14 cellular contexts compared by ENCODE assay signal in the genomic region with DNA sequence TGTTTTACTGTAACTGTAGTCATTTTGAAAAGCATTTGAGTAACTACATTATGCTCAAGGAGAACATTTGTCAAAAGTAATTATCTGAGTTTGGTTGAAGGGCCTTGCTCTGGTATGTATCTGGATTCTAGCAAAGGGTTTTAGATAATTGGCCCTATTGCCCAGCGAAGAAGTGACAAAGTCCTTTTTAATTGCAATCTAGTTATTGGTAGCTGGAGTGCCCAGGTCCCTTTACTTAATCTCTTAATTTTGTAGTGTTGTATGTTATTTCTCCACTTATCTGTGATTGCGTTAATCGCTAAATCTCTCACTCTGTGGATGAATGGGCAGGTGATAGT. TPM values are rescaled to one million over a fixed set of nuclear protein-coding genes. Genes with fewer than 3 reads are reported as not detected.
DNase-seq lines count a peak whose midpoint lies in the region; ATAC-seq, FAIRE-seq and TF ChIP-seq lines count a peak whose summit lies in the region.
"Had no signal": no experiment of that assay in that cellular context is flagged by ENCODE, and none has a peak within 500 bp of the region (broad histone marks: within the 10 kb centered on the region; RNA-seq: fewer than 3 reads in every experiment).

No MANE protein-coding gene starts in this region.

- peaks cover 12% of the 10 kb centered on the region for H3K4me1 ChIP-seq in HepG2 (ENCODE audit: insufficient read depth, low read length)
- H3K4me1 ChIP-seq: A549 had no signal

- intact Hi-C loops in HepG2 (cut with micrococcal nuclease; ENCODE audit: unreplicated experiment), result no loop called here

- no peak for TF ChIP-seq RAD21 in HepG2 (CRISPR knock-in tag; IDR thresholded peaks at IDR 0.05)

- no peak overlapping the region for H2AFZ ChIP-seq in HepG2 (ENCODE audit: low read length)

- no peaks in the 10 kb centered on the region for H3K79me2 ChIP-seq in HepG2 (ENCODE audit: insufficient read depth, low read length)

- in situ Hi-C loops in HepG2 (cut with HindIII; ENCODE audit: extremely low pct_ligation_motif_present, low pct_unique_long_range_greater_than_20kb), result no loop called here

- H4K20me1 ChIP-seq in HepG2 (ENCODE audit: insufficient read depth, low read length), result no peaks in the 10 kb centered on the region

- no peaks in the 10 kb centered on the region for H3K36me3 ChIP-seq in HepG2 (replicated peaks in 1 of 2; ENCODE audit: control insufficient read depth in 1 of 2, insufficient read depth in 2 of 2, low read length in 2 of 2)

- ATAC-seq in HepG2, result no peak
- ATAC-seq: A549; activated naive CD8-positive, alpha-beta T cell treated with anti-CD3 and anti-CD28 coated beads, Interleukin-2, amount 50 U/mL, for 24 hours had no signal

- peak overlapping the region; percentile 67 for H3K27ac ChIP-seq in angular gyrus (ENCODE audit: low read depth, low read length)
- H3K27ac ChIP-seq in temporal lobe (ENCODE audit: low read depth, low read length), result peak overlapping the region; percentile 65
- H3K27ac ChIP-seq in HepG2 (ENCODE audit: extremely low read length, insufficient read depth, low read length), result no peak overlapping the region
- H3K27ac ChIP-seq: A549, RWPE1 had no signal

- no peak for TF ChIP-seq POLR2A in HepG2 (IDR thresholded peaks at IDR 0.05; ENCODE audit: insufficient read depth in 1 of 2, low read depth in 2 of 2, low read length in 2 of 2)

- H3K4me2 ChIP-seq in HepG2 (ENCODE audit: low read depth, low read length), result no peak overlapping the region

- peaks cover 4 to 20% of the 10 kb centered on the region in 2 experiments for H3K27me3 ChIP-seq in HepG2 (ENCODE audit: control insufficient read depth in 1 of 2, insufficient read depth in 2 of 2, low read length in 2 of 2)

- no peak overlapping the region for H3K4me3 ChIP-seq in HepG2 (replicated peaks in 1 of 3; ENCODE audit: insufficient read depth in 1 of 3, low read depth in 2 of 3, low read length in 3 of 3)
- H3K4me3 ChIP-seq: A549 had no signal

- DNase-seq in NCI-H2107 treated with DMSO at 0.1 percent for 48 hours (lab: John Stamatoyannopoulos, UW; ENCODE audit: unreplicated experiment), result peak; percentile 33
- DNase-seq in NCI-H2107 (lab: John Stamatoyannopoulos, UW), result no peak
- DNase-seq in medulla oblongata (ENCODE audit: extremely low spot score), result peak; percentile 51
- DNase-seq in HepG2 (ENCODE audit: low spot score), result no peak
- no peak for DNase-seq in amygdala (lab: John Stamatoyannopoulos, UW)
- no peak for DNase-seq in frontal cortex (ENCODE audit: low spot score in 2 of 2)
- DNase-seq: activated naive CD8-positive, alpha-beta T cell treated with anti-CD3 and anti-CD28 coated beads, Interleukin-2, amount 50 U/mL, for 24 hours; NCI-H226; T-helper 2 cell had no signal

- TF ChIP-seq CTCF in HepG2 (CRISPR knock-in tag; IDR thresholded peaks at IDR 0.05), result no peak

- TF ChIP-seq EP300 in HepG2 (IDR thresholded peaks at IDR 0.05; ENCODE audit: low read depth in 2 of 2, low read length in 2 of 2) (no peak), HepG2 (CRISPR knock-in tag; IDR thresholded peaks at IDR 0.05; ENCODE audit: borderline replicate concordance) (no peak)

- WGBS in HepG2 (ENCODE audit: low lambda C conversion rate), result 47% methylated on average over 3 of the region's 3 CpGs

- BruUV-seq in HepG2 (replicated peaks; lab: Mats Ljungman, UMichigan), result no TSS peak

- FAIRE-seq in HepG2 (lab: Jason Lieb, UNC) (no peak), frontal cortex (lab: Jason Lieb, UNC) (no peak)
- FAIRE-seq: A549, GM18507 had no signal

- POLR2A ChIA-PET in HepG2 (lab: Yijun Ruan, JAX), result no interaction called here

- CTCF ChIA-PET in HepG2 (lab: Yijun Ruan, JAX; ENCODE audit: low intra/inter-chr PET ratio, low total read pairs), result no interaction called here

- no peak overlapping the region for H3K9ac ChIP-seq in HepG2 (ENCODE audit: insufficient read depth, low read depth, low read length)

- H3K9me3 ChIP-seq in HepG2 (ENCODE audit: low read length), result no peaks in the 10 kb centered on the region
- H3K9me3 ChIP-seq: A549 had no signal

TF ChIP-seq in HepG2, 621 proteins besides CTCF, POLR2A, EP300 and RAD21 (continues in another document):
- no peak for TF ChIP-seq HOXA7 (CRISPR knock-in tag; IDR thresholded peaks at IDR 0.05)
- no peak for TF ChIP-seq JUN (CRISPR knock-in tag; IDR thresholded peaks at IDR 0.05)
- TF ChIP-seq ZNF367 (CRISPR knock-in tag; IDR thresholded peaks at IDR 0.05; ENCODE audit: borderline replicate concordance), result no peak
- TF ChIP-seq ZFP90 (CRISPR knock-in tag; IDR thresholded peaks at IDR 0.05; ENCODE audit: borderline replicate concordance), result no peak
- TF ChIP-seq, protein P1, sequence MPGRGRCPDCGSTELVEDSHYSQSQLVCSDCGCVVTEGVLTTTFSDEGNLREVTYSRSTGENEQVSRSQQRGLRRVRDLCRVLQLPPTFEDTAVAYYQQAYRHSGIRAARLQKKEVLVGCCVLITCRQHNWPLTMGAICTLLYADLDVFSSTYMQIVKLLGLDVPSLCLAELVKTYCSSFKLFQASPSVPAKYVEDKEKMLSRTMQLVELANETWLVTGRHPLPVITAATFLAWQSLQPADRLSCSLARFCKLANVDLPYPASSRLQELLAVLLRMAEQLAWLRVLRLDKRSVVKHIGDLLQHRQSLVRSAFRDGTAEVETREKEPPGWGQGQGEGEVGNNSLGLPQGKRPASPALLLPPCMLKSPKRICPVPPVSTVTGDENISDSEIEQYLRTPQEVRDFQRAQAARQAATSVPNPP (CRISPR knock-in tag; IDR thresholded peaks at IDR 0.05), result no peak
- no peak for TF ChIP-seq KAT2B (IDR thresholded peaks at IDR 0.05; ENCODE audit: borderline replicate concordance, low read depth, low read length)
- no peak for TF ChIP-seq ZNF660 (CRISPR knock-in tag; IDR thresholded peaks at IDR 0.05; ENCODE audit: borderline replicate concordance, low read depth)
- TF ChIP-seq ATF7 (IDR thresholded peaks at IDR 0.05), result no peak
- TF ChIP-seq ATF7 (CRISPR knock-in tag; IDR thresholded peaks at IDR 0.05), result no peak
- TF ChIP-seq, protein P2, sequence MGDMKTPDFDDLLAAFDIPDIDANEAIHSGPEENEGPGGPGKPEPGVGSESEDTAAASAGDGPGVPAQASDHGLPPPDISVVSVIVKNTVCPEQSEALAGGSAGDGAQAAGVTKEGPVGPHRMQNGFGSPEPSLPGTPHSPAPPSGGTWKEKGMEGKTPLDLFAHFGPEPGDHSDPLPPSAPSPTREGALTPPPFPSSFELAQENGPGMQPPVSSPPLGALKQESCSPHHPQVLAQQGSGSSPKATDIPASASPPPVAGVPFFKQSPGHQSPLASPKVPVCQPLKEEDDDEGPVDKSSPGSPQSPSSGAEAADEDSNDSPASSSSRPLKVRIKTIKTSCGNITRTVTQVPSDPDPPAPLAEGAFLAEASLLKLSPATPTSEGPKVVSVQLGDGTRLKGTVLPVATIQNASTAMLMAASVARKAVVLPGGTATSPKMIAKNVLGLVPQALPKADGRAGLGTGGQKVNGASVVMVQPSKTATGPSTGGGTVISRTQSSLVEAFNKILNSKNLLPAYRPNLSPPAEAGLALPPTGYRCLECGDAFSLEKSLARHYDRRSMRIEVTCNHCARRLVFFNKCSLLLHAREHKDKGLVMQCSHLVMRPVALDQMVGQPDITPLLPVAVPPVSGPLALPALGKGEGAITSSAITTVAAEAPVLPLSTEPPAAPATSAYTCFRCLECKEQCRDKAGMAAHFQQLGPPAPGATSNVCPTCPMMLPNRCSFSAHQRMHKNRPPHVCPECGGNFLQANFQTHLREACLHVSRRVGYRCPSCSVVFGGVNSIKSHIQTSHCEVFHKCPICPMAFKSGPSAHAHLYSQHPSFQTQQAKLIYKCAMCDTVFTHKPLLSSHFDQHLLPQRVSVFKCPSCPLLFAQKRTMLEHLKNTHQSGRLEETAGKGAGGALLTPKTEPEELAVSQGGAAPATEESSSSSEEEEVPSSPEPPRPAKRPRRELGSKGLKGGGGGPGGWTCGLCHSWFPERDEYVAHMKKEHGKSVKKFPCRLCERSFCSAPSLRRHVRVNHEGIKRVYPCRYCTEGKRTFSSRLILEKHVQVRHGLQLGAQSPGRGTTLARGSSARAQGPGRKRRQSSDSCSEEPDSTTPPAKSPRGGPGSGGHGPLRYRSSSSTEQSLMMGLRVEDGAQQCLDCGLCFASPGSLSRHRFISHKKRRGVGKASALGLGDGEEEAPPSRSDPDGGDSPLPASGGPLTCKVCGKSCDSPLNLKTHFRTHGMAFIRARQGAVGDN (CRISPR knock-in tag; IDR thresholded peaks at IDR 0.05), result no peak
- TF ChIP-seq, protein P3, sequence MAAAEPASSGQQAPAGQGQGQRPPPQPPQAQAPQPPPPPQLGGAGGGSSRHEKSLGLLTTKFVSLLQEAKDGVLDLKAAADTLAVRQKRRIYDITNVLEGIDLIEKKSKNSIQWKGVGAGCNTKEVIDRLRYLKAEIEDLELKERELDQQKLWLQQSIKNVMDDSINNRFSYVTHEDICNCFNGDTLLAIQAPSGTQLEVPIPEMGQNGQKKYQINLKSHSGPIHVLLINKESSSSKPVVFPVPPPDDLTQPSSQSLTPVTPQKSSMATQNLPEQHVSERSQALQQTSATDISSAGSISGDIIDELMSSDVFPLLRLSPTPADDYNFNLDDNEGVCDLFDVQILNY (CRISPR knock-in tag; conservative IDR thresholded peaks at IDR 0.05), result no peak

RNA-seq across cellular contexts. Expression of a gene that starts 1.8 kb away (rescaled TPM):
- total RNA-seq in temporal lobe (91.7 TPM), HepG2 (2016; rRNA removed; fragmentation: Illumina TruSeq; extraction: Trizol) (not detected in 2 replicates), frontal cortex (87.2 TPM)
- not detected in 2 replicates for total RNA-seq in HepG2 (2016; cell fraction: cytosol; rRNA removed; fragmentation: Illumina TruSeq; extraction: Trizol; ENCODE audit: low read depth)
- not detected in 2 replicates for total RNA-seq in HepG2 (2016; cell fraction: insoluble cytoplasmic fraction; rRNA removed; fragmentation: Illumina TruSeq; extraction: Trizol)
- not detected in 2 replicates for total RNA-seq in HepG2 (2016; cell fraction: membrane; rRNA removed; fragmentation: Illumina TruSeq; extraction: Trizol)
- total RNA-seq in HepG2 (2016; cell fraction: nucleus; rRNA removed; fragmentation: Illumina TruSeq; extraction: Trizol), result not detected in 2 replicates
- polyA plus RNA-seq in HepG2 (2011; rRNA removed), result not detected in 2 replicates
- polyA plus RNA-seq in HepG2 (2011; cell fraction: cytosol; rRNA removed), result not detected in 2 replicates
- not detected in 2 replicates for polyA plus RNA-seq in HepG2 (2011; cell fraction: nucleus; rRNA removed)
- polyA plus RNA-seq in HepG2 (2012), result not detected in 2 replicates
- not detected in 2 replicates for polyA plus RNA-seq in HepG2 (2016; cell fraction: cytosol; fragmentation: Illumina TruSeq; extraction: Trizol; ENCODE audit: low read depth)
- not detected in 2 replicates for polyA plus RNA-seq in HepG2 (2016; cell fraction: insoluble cytoplasmic fraction; fragmentation: Illumina TruSeq; extraction: Trizol; ENCODE audit: low read depth)
- not detected in 2 replicates for polyA plus RNA-seq in HepG2 (2016; cell fraction: membrane; fragmentation: Illumina TruSeq; extraction: Trizol; ENCODE audit: low read depth)
- polyA plus RNA-seq in HepG2 (2016; cell fraction: nucleus; fragmentation: Illumina TruSeq; extraction: Trizol; ENCODE audit: insufficient read depth, low read depth), result not detected in 2 replicates
- polyA minus RNA-seq in HepG2 (2011; rRNA and poly(A)+ RNA removed; ENCODE audit: low replicate concordance), result not detected in 2 replicates
- not detected in 2 replicates for polyA minus RNA-seq in HepG2 (2011; cell fraction: cytosol; rRNA and poly(A)+ RNA removed)
- not detected in 2 replicates for polyA minus RNA-seq in HepG2 (2011; cell fraction: nucleus; rRNA and poly(A)+ RNA removed)
- polyA plus RNA-seq: A549 had no signal

Comparison
In these comparisons a context has a peak if more than half of its experiments do, and no peak if none do; other contexts are left out.
1. DNase-seq: peak in NCI-H2107 treated with DMSO at 0.1 percent for 48 hours (single experiment) and medulla oblongata (single experiment); none in NCI-H2107 (single experiment), HepG2 (single experiment), amygdala (0 of 56) and frontal cortex (0 of 2).
2. RNA of a gene that starts 1.8 kb away (total RNA-seq): 91.7 TPM in temporal lobe (single experiment) and 87.2 TPM in frontal cortex (single experiment); not detected in HepG2; every median in the first group is over 10 times any median in the second.